Comparison of ENCODE assay signal across 33 cellular contexts in genomic region chr5:137088175-137088574, GRCh38.
"Had no signal": no experiment of that assay in that cellular context is flagged by ENCODE, and none has a peak within 500 bp of the region (broad histone marks: within the 10 kb centered on the region; RNA-seq: fewer than 3 reads in every experiment).

No MANE protein-coding gene starts in this region.

- FAIRE-seq: astrocyte, colon, endometrium, endothelial cell of umbilical vein, TTC549 had no signal

- H3K27ac ChIP-seq: brain microvascular endothelial cell, epithelial cell of prostate, esophagus squamous epithelium, gastroesophageal sphincter, heart right ventricle, VCaP had no signal

- H3K27me3 ChIP-seq: brain microvascular endothelial cell, heart right ventricle had no signal

- ATAC-seq: activated CD8-positive, alpha-beta T cell treated with anti-CD3 and anti-CD28 coated beads for 36 hours; activated T-cell treated with anti-CD3 and anti-CD28 coated beads, Interleukin-2, amount 50 U/mL, for 4 hours; activated T-helper 17 cell treated with anti-CD3 and anti-CD28 coated beads, Interleukin-2, amount 50 U/mL, for 72 hours; gastroesophageal sphincter; heart right ventricle; T-helper 17 cell; WTC11 had no signal

- H3K4me3 ChIP-seq: esophagus squamous epithelium, gastroesophageal sphincter, heart right ventricle had no signal

- H3K4me1 ChIP-seq: gastroesophageal sphincter had no signal

- H3K36me3 ChIP-seq: brain microvascular endothelial cell, esophagus squamous epithelium, gastroesophageal sphincter, heart right ventricle had no signal

- DNase-seq: activated CD4-positive, alpha-beta T cell treated with anti-CD3 and anti-CD28 coated beads for 1 hour; activated CD4-positive, alpha-beta T cell treated with anti-CD3 and anti-CD28 coated beads for 4 hours; activated CD4-positive, alpha-beta T cell treated with anti-CD3 and anti-CD28 coated beads, Interleukin-2, amount 50 U/mL, for 1 hour; activated CD4-positive, alpha-beta T cell treated with anti-CD3 and anti-CD28 coated beads, Interleukin-2, amount 50 U/mL, for 48 hours; activated CD8-positive, alpha-beta memory T cell treated with anti-CD3 and anti-CD28 coated beads for 24 hours; activated CD8-positive, alpha-beta T cell treated with anti-CD3 and anti-CD28 coated beads for 36 hours; activated effector memory CD4-positive, alpha-beta T cell treated with Interleukin-2 at 50 U/mL for 16 hours; activated gamma-delta T cell treated with Interleukin-2 at 50 U/mL for 16 hours; activated naive CD4-positive, alpha-beta T cell treated with anti-CD3 and anti-CD28 coated beads, Interleukin-2, amount 50 U/mL, for 16 hours; activated naive CD4-positive, alpha-beta T cell treated with Interleukin-2 at 50 U/mL for 16 hours; activated T-cell treated with anti-CD3 and anti-CD28 coated beads, Interleukin-2, amount 50 U/mL, for 4 hours; amniotic stem cell; anterior cingulate cortex; brain microvascular endothelial cell; caudate nucleus; cortex of kidney; dermis blood vessel endothelial cell; effector CD8-positive, alpha-beta T cell; esophagus squamous epithelium; foreskin melanocyte; heart right ventricle; T-helper 1 cell; T-helper 17 cell had no signal

- H3K9me3 ChIP-seq: esophagus squamous epithelium, gastroesophageal sphincter, heart right ventricle had no signal
